Comparison of ENCODE assay signal across 1 cellular context in the genomic region with DNA sequence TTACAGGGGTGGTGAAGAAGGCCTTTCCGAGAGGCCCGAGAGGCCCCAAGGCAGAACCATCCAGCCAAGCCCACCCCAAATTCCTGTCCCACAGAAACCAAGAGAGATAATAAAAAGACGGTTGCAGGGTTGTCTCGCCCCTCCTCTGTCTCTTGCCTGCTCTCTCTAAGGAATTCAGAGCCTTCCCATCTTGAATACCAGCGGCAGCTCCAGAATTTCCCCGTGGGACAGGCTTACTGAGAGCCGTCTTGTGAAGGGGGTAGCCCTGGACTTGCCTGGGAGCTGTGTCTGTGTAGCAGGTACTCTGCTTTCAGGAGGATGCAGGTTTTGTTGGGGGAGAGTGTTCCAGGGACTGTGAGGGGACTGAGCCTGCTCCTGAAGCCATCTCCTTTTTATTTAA.
TF ChIP-seq lines count a peak whose summit lies in the region.

No MANE protein-coding gene starts in this region.

TF ChIP-seq in IMR-90, 13 proteins besides CTCF, POLR2A, EP300 and RAD21:
- TF ChIP-seq MXI1 (IDR thresholded peaks at IDR 0.05; ENCODE audit: borderline replicate concordance, low read depth, low read length) (no peak), NFE2L2 (IDR thresholded peaks at IDR 0.05; ENCODE audit: low read depth, low read length) (no peak), MAZ (IDR thresholded peaks at IDR 0.05; ENCODE audit: borderline replicate concordance, low read depth, low read length) (no peak), RCOR1 (IDR thresholded peaks at IDR 0.05; ENCODE audit: insufficient replicate concordance, low read length) (no peak), CHD1 (IDR thresholded peaks at IDR 0.05; ENCODE audit: low read depth, low read length) (no peak), CEBPB (IDR thresholded peaks at IDR 0.05; ENCODE audit: low read depth, low read length) (no peak), MAFK (IDR thresholded peaks at IDR 0.05; ENCODE audit: low read depth, low read length) (no peak)
- TF ChIP-seq, protein P1, sequence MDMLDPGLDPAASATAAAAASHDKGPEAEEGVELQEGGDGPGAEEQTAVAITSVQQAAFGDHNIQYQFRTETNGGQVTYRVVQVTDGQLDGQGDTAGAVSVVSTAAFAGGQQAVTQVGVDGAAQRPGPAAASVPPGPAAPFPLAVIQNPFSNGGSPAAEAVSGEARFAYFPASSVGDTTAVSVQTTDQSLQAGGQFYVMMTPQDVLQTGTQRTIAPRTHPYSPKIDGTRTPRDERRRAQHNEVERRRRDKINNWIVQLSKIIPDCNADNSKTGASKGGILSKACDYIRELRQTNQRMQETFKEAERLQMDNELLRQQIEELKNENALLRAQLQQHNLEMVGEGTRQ (IDR thresholded peaks at IDR 0.05; ENCODE audit: low read depth, low read length) = no peak
